23 cellular contexts compared by ENCODE assay signal in the genomic region with DNA sequence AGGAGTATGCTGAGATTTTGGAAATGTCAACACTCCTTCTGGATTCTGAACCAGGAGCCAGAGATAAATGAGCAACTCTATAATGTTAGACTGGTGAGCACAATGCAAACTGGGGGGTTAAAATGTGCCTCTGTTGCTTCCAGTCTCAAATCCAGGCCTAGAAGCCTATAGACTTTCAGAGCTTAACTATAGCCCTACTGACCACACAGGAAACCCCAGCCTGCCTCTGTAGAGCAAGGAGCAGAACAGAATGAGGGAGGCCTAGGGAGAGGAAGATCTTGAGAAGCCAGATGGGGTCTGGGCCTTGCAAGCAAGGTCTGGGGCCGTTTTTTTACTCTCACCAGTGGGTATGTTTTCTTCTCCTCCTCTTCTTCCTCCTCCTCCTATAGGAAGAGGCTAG.
DNase-seq lines count a peak whose midpoint lies in the region; ATAC-seq, FAIRE-seq and TF ChIP-seq lines count a peak whose summit lies in the region.
"Had no signal": no experiment of that assay in that cellular context is flagged by ENCODE, and none has a peak within 500 bp of the region (broad histone marks: within the 10 kb centered on the region; RNA-seq: fewer than 3 reads in every experiment).

No MANE protein-coding gene starts in this region.

- H3K4me1 Mint-ChIP-seq in HFFc6 (ENCODE audit: low read depth) = peaks cover 59% of the 10 kb centered on the region
- H3K4me1 Mint-ChIP-seq in activated T-cell treated with anti-CD3 and anti-CD28 coated beads, Interleukin-2, amount 50 U/mL, for 4 hours (ENCODE audit: low read depth) = no peaks in the 10 kb centered on the region
- no peaks in the 10 kb centered on the region for H3K4me1 Mint-ChIP-seq in activated CD4-positive, alpha-beta T cell treated with anti-CD3 and anti-CD28 coated beads, Interleukin-2, amount 10 ng/mL, durations not matched to agents 7 days and 5 days
- H3K4me1 Mint-ChIP-seq: activated CD4-positive, alpha-beta T cell treated with anti-CD3 and anti-CD28 coated beads, Interleukin-2, amount 10 ng/mL, durations not matched to agents 24 days and 14 days; activated naive CD8-positive, alpha-beta T cell treated with anti-CD3 and anti-CD28 coated beads, Interleukin-2, amount 50 U/mL, for 24 hours; stimulated activated memory B cell treated with anti-CD40 and anti-IgM and Interleukin-4, amounts not matched to agents 10 μg/mL and 1 μg/mL and 100 μg/mL, for 72 hours had no signal

- H3K36me3 ChIP-seq in DND-41 (ENCODE audit: insufficient read depth, low read length) (no peaks in the 10 kb centered on the region), RWPE2 (ENCODE audit: low read depth) (no peaks in the 10 kb centered on the region)
- H3K36me3 ChIP-seq: upper lobe of right lung had no signal

- H3K4me1 ChIP-seq in DND-41 (ENCODE audit: insufficient read depth, low read length) (no peaks in the 10 kb centered on the region), RWPE2 (ENCODE audit: insufficient read depth, poor library complexity, severe bottlenecking) (no peaks in the 10 kb centered on the region)
- H3K4me1 ChIP-seq: upper lobe of right lung had no signal

- CTCF ChIA-PET in activated CD4-positive, alpha-beta T cell treated with anti-CD3 and anti-CD28 coated beads, Interleukin-2, amount 10 ng/mL, durations not matched to agents 7 days and 5 days (lab: Charles Lee) = no interaction called here

- H2AFZ ChIP-seq in DND-41 (ENCODE audit: low read depth, low read length) = no peak overlapping the region

- no peak overlapping the region for H3K9ac ChIP-seq in DND-41 (ENCODE audit: low read depth, low read length)

- H3K27me3 ChIP-seq in DND-41 (ENCODE audit: insufficient read depth, low read length, poor library complexity) (no peaks in the 10 kb centered on the region), RWPE2 (ENCODE audit: insufficient read depth, poor library complexity, severe bottlenecking) (no peaks in the 10 kb centered on the region)
- H3K27me3 ChIP-seq: upper lobe of right lung had no signal

- FAIRE-seq in GM12891 (lab: Jason Lieb, UNC) = no peak
- FAIRE-seq: GM12892, islet of Langerhans had no signal

- H3K4me2 ChIP-seq in DND-41 (ENCODE audit: insufficient read depth, low read length) = no peak overlapping the region

- POLR2A ChIA-PET in activated CD4-positive, alpha-beta T cell treated with anti-CD3 and anti-CD28 coated beads, Interleukin-2, amount 10 ng/mL, durations not matched to agents 7 days and 5 days (lab: Charles Lee) = no interaction called here

- H3K9me3 Mint-ChIP-seq in HFFc6 = no peaks in the 10 kb centered on the region
- no peaks in the 10 kb centered on the region for H3K9me3 Mint-ChIP-seq in activated T-cell treated with anti-CD3 and anti-CD28 coated beads, Interleukin-2, amount 50 U/mL, for 4 hours
- H3K9me3 Mint-ChIP-seq in activated CD4-positive, alpha-beta T cell treated with anti-CD3 and anti-CD28 coated beads, Interleukin-2, amount 10 ng/mL, durations not matched to agents 7 days and 5 days = no peaks in the 10 kb centered on the region
- H3K9me3 Mint-ChIP-seq: activated CD4-positive, alpha-beta T cell treated with anti-CD3 and anti-CD28 coated beads, Interleukin-2, amount 10 ng/mL, durations not matched to agents 24 days and 14 days; activated naive CD8-positive, alpha-beta T cell treated with anti-CD3 and anti-CD28 coated beads, Interleukin-2, amount 50 U/mL, for 24 hours had no signal

- no peaks in the 10 kb centered on the region for H3K79me2 ChIP-seq in DND-41 (ENCODE audit: insufficient read depth, low read length)

- no peak for TF ChIP-seq POLR2A in GM12891 (IDR thresholded peaks at IDR 0.05; ENCODE audit: low read depth, low read length)

- peaks cover 7% of the 10 kb centered on the region; the same call in 1 of the 2 replicates for H3K36me3 Mint-ChIP-seq in HFFc6 (ENCODE audit: low read depth)
- no peaks in the 10 kb centered on the region for H3K36me3 Mint-ChIP-seq in activated T-cell treated with anti-CD3 and anti-CD28 coated beads, Interleukin-2, amount 50 U/mL, for 4 hours (ENCODE audit: insufficient read depth)
- H3K36me3 Mint-ChIP-seq in activated CD4-positive, alpha-beta T cell treated with anti-CD3 and anti-CD28 coated beads, Interleukin-2, amount 10 ng/mL, durations not matched to agents 7 days and 5 days (ENCODE audit: low read depth) = no peaks in the 10 kb centered on the region
- H3K36me3 Mint-ChIP-seq: stimulated activated memory B cell treated with anti-CD40 and anti-IgM and Interleukin-4, amounts not matched to agents 10 μg/mL and 1 μg/mL and 100 μg/mL, for 72 hours had no signal

- peak; percentile 39; the same call in 1 of the 3 replicates for ATAC-seq in DND-41 (ENCODE audit: insufficient read depth, low read depth)
- 0 out of 3 replicates have a peak, but pooled peaks have one; percentile 21 for ATAC-seq in RWPE2 (ENCODE audit: low read depth)
- no peak for ATAC-seq in activated T-cell treated with anti-CD3 and anti-CD28 coated beads, Interleukin-2, amount 50 U/mL, for 4 hours
- no peak for ATAC-seq in HG03432 (IDR thresholded peaks at IDR 0.05; ENCODE audit: unreplicated experiment)
- ATAC-seq: activated naive CD8-positive, alpha-beta T cell treated with anti-CD3 and anti-CD28 coated beads, Interleukin-2, amount 50 U/mL, for 24 hours; stimulated activated memory B cell treated with anti-CD40 and anti-IgM and Interleukin-4, amounts not matched to agents 10 μg/mL and 1 μg/mL and 100 μg/mL, for 72 hours; upper lobe of right lung had no signal

- peaks cover 2% of the 10 kb centered on the region; the same call in 1 of the 2 replicates for H3K27me3 Mint-ChIP-seq in HFFc6 (ENCODE audit: insufficient read depth)
- no peaks in the 10 kb centered on the region for H3K27me3 Mint-ChIP-seq in activated T-cell treated with anti-CD3 and anti-CD28 coated beads, Interleukin-2, amount 50 U/mL, for 4 hours (ENCODE audit: low read depth)
- no peaks in the 10 kb centered on the region for H3K27me3 Mint-ChIP-seq in activated CD4-positive, alpha-beta T cell treated with anti-CD3 and anti-CD28 coated beads, Interleukin-2, amount 10 ng/mL, durations not matched to agents 7 days and 5 days
- H3K27me3 Mint-ChIP-seq: activated CD4-positive, alpha-beta T cell treated with anti-CD3 and anti-CD28 coated beads, Interleukin-2, amount 10 ng/mL, durations not matched to agents 24 days and 14 days; activated naive CD8-positive, alpha-beta T cell treated with anti-CD3 and anti-CD28 coated beads, Interleukin-2, amount 50 U/mL, for 24 hours; stimulated activated memory B cell treated with anti-CD40 and anti-IgM and Interleukin-4, amounts not matched to agents 10 μg/mL and 1 μg/mL and 100 μg/mL, for 72 hours had no signal

- no peak overlapping the region for H3K4me3 ChIP-seq in DND-41 (ENCODE audit: low read depth in 1 of 2, low read length in 2 of 2)
- H3K4me3 ChIP-seq in RWPE2 (ENCODE audit: severe bottlenecking) = no peak overlapping the region
- H3K4me3 ChIP-seq: upper lobe of right lung had no signal

- H4K20me1 ChIP-seq in DND-41 (ENCODE audit: insufficient read depth, low read length) = no peaks in the 10 kb centered on the region

- H3K9me3 ChIP-seq in DND-41 (ENCODE audit: insufficient read depth, low read length, severe bottlenecking) (no peaks in the 10 kb centered on the region), RWPE2 (ENCODE audit: severe bottlenecking) (no peaks in the 10 kb centered on the region)
- H3K9me3 ChIP-seq: upper lobe of right lung had no signal

- TF ChIP-seq CTCF in DND-41 (IDR thresholded peaks at IDR 0.05; ENCODE audit: borderline replicate concordance, extremely low read depth, low read length, poor library complexity, severe bottlenecking) (no peak), HFFc6 (IDR thresholded peaks at IDR 0.05) (no peak), RWPE2 (IDR thresholded peaks at IDR 0.05; ENCODE audit: poor library complexity, severe bottlenecking) (no peak)

- no peak overlapping the region for H3K27ac ChIP-seq in DND-41 (ENCODE audit: low read length)
- no peak overlapping the region for H3K27ac ChIP-seq in RWPE2 (ENCODE audit: poor library complexity, severe bottlenecking)
- H3K27ac ChIP-seq: C4-2B, upper lobe of right lung had no signal

- H3K27ac Mint-ChIP-seq in HFFc6 = peak overlapping the region; percentile 92
- no peak overlapping the region for H3K27ac Mint-ChIP-seq in activated CD4-positive, alpha-beta T cell treated with anti-CD3 and anti-CD28 coated beads, Interleukin-2, amount 10 ng/mL, durations not matched to agents 7 days and 5 days
- H3K27ac Mint-ChIP-seq: activated CD4-positive, alpha-beta T cell treated with anti-CD3 and anti-CD28 coated beads, Interleukin-2, amount 10 ng/mL, durations not matched to agents 24 days and 14 days; activated naive CD8-positive, alpha-beta T cell treated with anti-CD3 and anti-CD28 coated beads, Interleukin-2, amount 50 U/mL, for 24 hours; stimulated activated memory B cell treated with anti-CD40 and anti-IgM and Interleukin-4, amounts not matched to agents 10 μg/mL and 1 μg/mL and 100 μg/mL, for 72 hours had no signal

- DNase-seq in DND-41 = no peak
- no peak for DNase-seq in HFFc6
- no peak for DNase-seq in RWPE2 (ENCODE audit: low spot score)
- peak; percentile 15 for DNase-seq in myocyte (ENCODE audit: low read depth)
- DNase-seq in GM12891 (ENCODE audit: insufficient read length, low spot score) = no peak
- DNase-seq in activated T-cell treated with anti-CD3 and anti-CD28 coated beads, Interleukin-2, amount 50 U/mL, for 4 hours = no peak
- DNase-seq in activated CD4-positive, alpha-beta T cell treated with anti-CD3 and anti-CD28 coated beads, Interleukin-2, amount 10 ng/mL, durations not matched to agents 7 days and 5 days = no peak
- DNase-seq: activated CD4-positive, alpha-beta T cell treated with anti-CD3 and anti-CD28 coated beads, Interleukin-2, amount 10 ng/mL, durations not matched to agents 24 days and 14 days; activated naive CD8-positive, alpha-beta T cell treated with anti-CD3 and anti-CD28 coated beads, Interleukin-2, amount 50 U/mL, for 24 hours; activated T-cell treated with anti-CD3 and anti-CD28 coated beads, Interleukin-2, amount 50 U/mL, for 1 hour; caudate nucleus; DMS79; midbrain; NCI-H1048; NCI-H2107; NCI-H748 treated with DMSO at 0.1 percent for 48 hours; occipital lobe; upper lobe of right lung had no signal

- H3K4me3 Mint-ChIP-seq in HFFc6 = peak overlapping the region; percentile 47; the same call in 1 of the 2 replicates
- H3K4me3 Mint-ChIP-seq in activated T-cell treated with anti-CD3 and anti-CD28 coated beads, Interleukin-2, amount 50 U/mL, for 4 hours = no peak overlapping the region
- no peak overlapping the region for H3K4me3 Mint-ChIP-seq in activated CD4-positive, alpha-beta T cell treated with anti-CD3 and anti-CD28 coated beads, Interleukin-2, amount 10 ng/mL, durations not matched to agents 7 days and 5 days
- H3K4me3 Mint-ChIP-seq: activated CD4-positive, alpha-beta T cell treated with anti-CD3 and anti-CD28 coated beads, Interleukin-2, amount 10 ng/mL, durations not matched to agents 24 days and 14 days; activated naive CD8-positive, alpha-beta T cell treated with anti-CD3 and anti-CD28 coated beads, Interleukin-2, amount 50 U/mL, for 24 hours; stimulated activated memory B cell treated with anti-CD40 and anti-IgM and Interleukin-4, amounts not matched to agents 10 μg/mL and 1 μg/mL and 100 μg/mL, for 72 hours had no signal

TF ChIP-seq in GM12891, 5 proteins besides CTCF, POLR2A, EP300 and RAD21:
- TF ChIP-seq TAF1 (IDR thresholded peaks at IDR 0.05; ENCODE audit: low read depth, low read length) (no peak), POLR2AphosphoS5 (IDR thresholded peaks at IDR 0.05; ENCODE audit: low read depth, low read length) (no peak)
TF ChIP-seq in GM12891: peak in this region for 0.

Comparison
In these comparisons a context has a peak if more than half of its experiments do, and no peak if none do; other contexts are left out.
1. ATAC-seq: peak in DND-41 (single experiment) and RWPE2 (single experiment); none in activated T-cell treated with anti-CD3 and anti-CD28 coated beads, Interleukin-2, amount 50 U/mL, for 4 hours (0 of 2) and HG03432 (single experiment).